Comparison of ENCODE assay signal across 20 cellular contexts in the genomic region with DNA sequence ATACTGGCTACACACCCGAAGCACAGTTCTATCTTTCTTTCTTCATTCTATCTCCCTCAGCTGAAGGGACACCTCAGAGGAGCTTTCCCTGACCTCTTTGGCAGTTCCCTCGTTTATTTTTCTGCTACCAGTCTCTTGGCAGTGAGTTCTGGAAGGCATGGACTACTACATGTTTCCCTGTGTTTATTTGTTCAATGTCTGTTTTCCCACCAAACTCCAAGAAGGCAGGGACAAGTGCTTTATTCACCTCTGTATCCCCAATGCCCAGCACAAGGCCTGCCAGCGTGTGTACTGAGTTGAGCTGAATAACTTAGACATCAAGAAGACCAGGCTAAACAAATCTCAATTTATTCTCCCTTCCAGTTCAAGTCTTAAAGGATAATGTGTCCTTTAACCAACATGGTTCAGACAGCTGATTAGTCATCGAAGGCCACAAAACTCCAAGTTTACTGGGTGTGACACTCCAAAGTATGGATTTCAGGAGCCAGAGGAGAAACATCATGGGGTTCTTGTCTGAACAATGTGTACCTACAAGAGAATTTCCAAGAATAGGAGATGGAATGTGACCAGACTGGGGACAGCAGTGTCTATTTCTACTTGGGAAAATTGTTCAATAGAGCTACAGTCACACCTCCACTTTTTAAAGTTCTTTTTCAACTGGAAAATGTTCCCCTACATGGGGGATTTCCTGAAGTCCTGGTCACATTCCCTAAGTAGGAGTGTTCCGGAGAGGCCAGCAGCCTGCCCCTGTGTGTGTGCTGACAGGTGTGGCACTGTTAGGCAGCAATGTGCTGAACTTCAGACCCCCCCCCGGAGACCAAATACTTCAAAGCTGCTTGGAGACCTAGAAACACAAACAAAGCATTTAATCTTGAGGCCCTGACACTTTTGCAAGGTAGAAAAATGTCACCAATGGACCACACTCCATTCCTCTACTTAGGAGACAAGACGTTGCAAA.
DNase-seq lines count a peak whose midpoint lies in the region; ATAC-seq and TF ChIP-seq lines count a peak whose summit lies in the region.
"Had no signal": no experiment of that assay in that cellular context is flagged by ENCODE, and none has a peak within 500 bp of the region (broad histone marks: within the 10 kb centered on the region; RNA-seq: fewer than 3 reads in every experiment).

No MANE protein-coding gene starts in this region.

- DNase-seq in body of pancreas (peak; percentile 59 to 79 (median 74)), left ventricle myocardium inferior (no peak), nephron progenitor cell (no peak), upper lobe of left lung (peak in 1 of 2 donors; percentile 77), NCI-H1105 treated with DMSO at 0.1 percent for 48 hours (lab: John Stamatoyannopoulos, UW) (no peak), NCI-H1092 treated with DMSO at 0.1 percent for 48 hours (lab: John Stamatoyannopoulos, UW) (no peak), ACHN (no peak)
- DNase-seq: activated CD4-positive, alpha-beta T cell treated with anti-CD3 and anti-CD28 coated beads for 4 hours; activated T-cell treated with anti-CD3 and anti-CD28 coated beads for 4 hours; EL; Kasumi-1; NCI-H1930; nucleus accumbens; stimulated activated CD4-positive, alpha-beta T cell treated with anti-CD3 and anti-CD28 coated beads, Interleukin-15, amount 100 ng/mL, for 24 hours had no signal

- H3K4me3 ChIP-seq in body of pancreas = no peak overlapping the region
- H3K4me3 ChIP-seq in left ventricle myocardium inferior = no peak overlapping the region
- no peak overlapping the region for H3K4me3 ChIP-seq in upper lobe of left lung

- H3K27me3 ChIP-seq in body of pancreas (no peaks in the 10 kb centered on the region), left ventricle myocardium inferior (ENCODE audit: low read depth) (no peaks in the 10 kb centered on the region), upper lobe of left lung (no peaks in the 10 kb centered on the region)

- H3K4me1 ChIP-seq in body of pancreas (peaks cover 21% of the 10 kb centered on the region), left ventricle myocardium inferior (peaks cover 13% of the 10 kb centered on the region), upper lobe of left lung (peaks cover 0 to 21% (median 13%) of the 10 kb centered on the region in 4 donors)

- 21 to 31% methylated on average over 7 of the region's 7 CpGs for WGBS in body of pancreas, 2 donors
- 35 to 39% methylated on average over 7 of the region's 7 CpGs for WGBS in upper lobe of left lung, 2 donors

- TF ChIP-seq CTCF in body of pancreas (IDR thresholded peaks at IDR 0.05) (no peak), left ventricle myocardium inferior (IDR thresholded peaks at IDR 0.05; ENCODE audit: borderline replicate concordance) (no peak), nephron progenitor cell (IDR thresholded peaks at IDR 0.05) (no peak), upper lobe of left lung (IDR thresholded peaks at IDR 0.05) (no peak)

- H3K9me3 Mint-ChIP-seq in nephron progenitor cell = peaks cover 7% of the 10 kb centered on the region
- H3K9me3 Mint-ChIP-seq: memory B cell had no signal

- H3K27ac ChIP-seq in body of pancreas = peak overlapping the region; percentile 35 to 77 (median 69)
- peak overlapping the region; percentile 42 for H3K27ac ChIP-seq in left ventricle myocardium inferior (replicated peaks)
- peak overlapping the region; percentile 48 to 76 (median 62) for H3K27ac ChIP-seq in upper lobe of left lung
- H3K27ac ChIP-seq: C4-2B, RWPE1 had no signal

- no peaks in the 10 kb centered on the region for H3K36me3 Mint-ChIP-seq in nephron progenitor cell (ENCODE audit: low read depth)
- H3K36me3 Mint-ChIP-seq: activated naive CD8-positive, alpha-beta T cell; memory B cell had no signal

- H3K4me1 Mint-ChIP-seq in nephron progenitor cell = peaks cover 19% of the 10 kb centered on the region
- H3K4me1 Mint-ChIP-seq: memory B cell had no signal

- TF ChIP-seq POLR2A in body of pancreas (IDR thresholded peaks at IDR 0.05) (peak in 1 of 3 donors; percentile 19), upper lobe of left lung (IDR thresholded peaks at IDR 0.05) (no peak)

- H3K9me3 ChIP-seq in body of pancreas (no peaks in the 10 kb centered on the region), left ventricle myocardium inferior (replicated peaks) (no peaks in the 10 kb centered on the region), upper lobe of left lung (no peaks in the 10 kb centered on the region)

- intact Hi-C loops in body of pancreas (cut with DNase I) = no loop called here
- intact Hi-C loops in left ventricle myocardium inferior (cut with micrococcal nuclease) = no loop called here

- ATAC-seq in body of pancreas (peak; percentile 92), upper lobe of left lung (ENCODE audit: low FRiP score in 2 of 2) (peak; percentile 87 to 94), HG03378 (IDR thresholded peaks at IDR 0.05; ENCODE audit: unreplicated experiment) (no peak)

- in situ Hi-C loops in ACHN (cut with HindIII; ENCODE audit: low pct_ligation_motif_present, low pct_unique_long_range_greater_than_20kb, low sequenced_read_pairs) = no loop called here

- H3K27ac Mint-ChIP-seq in nephron progenitor cell = peak overlapping the region; percentile 21
- H3K27ac Mint-ChIP-seq: activated naive CD8-positive, alpha-beta T cell; memory B cell; T-helper 1 cell treated with Interleukin-12 subunit alpha and Interleukin-12 subunit beta and Interleukin-4 antibody, amounts not matched to agents 30 μg/mL and 1 μg/mL, for 36 hours had no signal

- no peaks in the 10 kb centered on the region for H3K36me3 ChIP-seq in body of pancreas (replicated peaks in 1 of 2; ENCODE audit: insufficient read depth in 1 of 2, low read depth in 2 of 2)
- no peaks in the 10 kb centered on the region for H3K36me3 ChIP-seq in left ventricle myocardium inferior
- no peaks in the 10 kb centered on the region for H3K36me3 ChIP-seq in upper lobe of left lung

- peaks cover 7% of the 10 kb centered on the region for H3K27me3 Mint-ChIP-seq in nephron progenitor cell (ENCODE audit: low read depth, poor library complexity)
- H3K27me3 Mint-ChIP-seq: activated naive CD8-positive, alpha-beta T cell; memory B cell had no signal

- peak in 2 of 4 donors; percentile 23 to 71 for TF ChIP-seq EP300 in upper lobe of left lung (IDR thresholded peaks at IDR 0.05)

- no peak overlapping the region for H3K4me3 Mint-ChIP-seq in nephron progenitor cell
- H3K4me3 Mint-ChIP-seq: activated naive CD8-positive, alpha-beta T cell; memory B cell; T-helper 1 cell treated with Interleukin-12 subunit alpha and Interleukin-12 subunit beta and Interleukin-4 antibody, amounts not matched to agents 30 μg/mL and 1 μg/mL, for 36 hours had no signal

Comparison
In these comparisons a context has a peak if more than half of its experiments do, and no peak if none do; other contexts are left out.
1. DNase-seq: peak in body of pancreas (4 of 4); none in left ventricle myocardium inferior (single experiment), nephron progenitor cell (single experiment), NCI-H1105 treated with DMSO at 0.1 percent for 48 hours (single experiment), NCI-H1092 treated with DMSO at 0.1 percent for 48 hours (single experiment) and ACHN (single experiment).
2. Peak in every context shown above with its lines, with median percentiles within 50 percentile points of each other: H3K27ac ChIP-seq.